ENCODE assay signal across 1 cellular context in the genomic region with DNA sequence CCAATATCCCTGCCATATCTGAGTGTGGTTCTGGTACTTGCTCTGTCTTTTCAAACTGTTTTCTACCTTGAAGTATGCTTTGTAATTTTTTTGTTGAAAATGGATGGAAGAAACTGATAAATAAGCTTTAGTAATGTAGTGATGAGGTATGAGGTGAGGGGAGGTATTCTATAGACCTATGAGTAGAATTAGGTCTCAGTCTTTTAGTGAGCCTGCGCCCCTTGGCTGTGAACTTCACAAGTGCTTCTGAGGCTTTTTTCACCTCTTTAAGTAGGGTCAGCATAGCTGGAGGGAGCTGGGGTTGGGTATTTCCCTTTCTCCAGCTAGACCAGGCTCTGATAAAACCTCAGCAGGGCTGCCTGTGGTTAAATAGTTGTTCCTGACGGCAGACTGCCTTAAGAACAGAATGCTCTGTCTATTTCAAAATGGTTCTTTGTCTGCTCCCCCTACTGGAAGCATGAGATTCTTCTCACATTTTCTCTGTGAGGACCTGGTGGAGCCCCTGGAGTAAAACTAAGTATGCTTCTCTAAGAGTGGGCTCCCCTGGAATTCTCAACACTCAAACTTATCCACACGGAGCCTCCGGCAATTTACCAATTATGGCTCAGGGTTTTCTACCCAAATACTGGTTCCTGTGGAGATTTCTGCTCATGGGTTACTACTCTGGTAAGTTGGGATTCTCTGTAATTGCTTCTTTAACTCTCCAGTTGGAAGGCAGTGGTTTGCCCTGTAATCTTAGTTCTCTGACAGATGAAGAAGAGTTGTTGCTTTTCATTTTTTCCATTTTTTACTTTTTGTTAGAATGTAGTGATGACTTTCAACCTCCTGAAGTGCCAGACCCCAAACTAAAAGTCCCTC.
TF ChIP-seq lines count a peak whose summit lies in the region.

No MANE protein-coding gene starts in this region.

TF ChIP-seq in HCT116, 20 proteins besides CTCF, POLR2A, EP300 and RAD21:
- TF ChIP-seq YY1 (IDR thresholded peaks at IDR 0.05; ENCODE audit: extremely low read depth, insufficient replicate concordance, low read depth, low read length) (peak; percentile 24), REST (IDR thresholded peaks at IDR 0.05; ENCODE audit: low read depth) (no peak)
